Comparison of ENCODE assay signal across 30 cellular contexts in the genomic region with DNA sequence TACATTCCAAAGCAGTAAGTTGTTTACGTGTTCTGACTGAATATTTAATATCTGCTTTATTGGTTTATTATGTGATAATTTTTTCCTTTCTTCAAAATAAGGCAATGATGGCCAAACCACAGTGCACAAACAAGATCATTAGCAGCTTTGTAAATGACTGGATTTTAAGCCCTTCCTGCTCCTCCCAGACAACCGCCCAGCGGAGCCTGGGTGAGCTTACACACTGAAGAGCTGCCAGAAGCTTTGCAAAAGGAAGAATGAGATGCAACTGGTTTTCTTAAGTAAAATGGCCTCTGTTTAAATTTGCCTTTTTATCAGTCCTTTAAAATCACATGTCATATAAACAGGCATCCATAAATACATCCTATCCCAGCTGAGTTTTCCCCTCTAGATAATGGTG. TPM values are rescaled to one million over a fixed set of nuclear protein-coding genes. Genes with fewer than 3 reads are reported as not detected.
"Had no signal": no experiment of that assay in that cellular context is flagged by ENCODE, and none has a peak within 500 bp of the region (broad histone marks: within the 10 kb centered on the region; RNA-seq: fewer than 3 reads in every experiment).

No MANE protein-coding gene starts in this region.

- ATAC-seq: lower lobe of right lung; natural killer cell treated with Interleukin-12 subunit alpha and Interleukin-12 subunit beta and Interleukin-15 and Interleukin-18, amount 100 ng/mL, for 72 hours; right lobe of liver; stimulated activated effector memory CD8-positive, alpha-beta T cell treated with anti-CD3 and anti-CD28 coated beads, Interleukin-12 subunit alpha, Interleukin-12 subunit beta, amount 100 ng/mL, for 72 hours; upper lobe of right lung had no signal

- DNase-seq: activated CD4-positive, alpha-beta memory T cell treated with anti-CD3 and anti-CD28 coated beads for 36 hours; activated CD4-positive, alpha-beta T cell treated with anti-CD3 and anti-CD28 coated beads, Interleukin-2, amount 10 ng/mL, durations not matched to agents 24 days and 14 days; activated CD4-positive, CD25-positive, alpha-beta regulatory T cell treated with anti-CD3 and anti-CD28 coated beads, Interleukin-2, amount 50 U/mL, for 72 hours; activated CD8-positive, alpha-beta memory T cell treated with anti-CD3 and anti-CD28 coated beads, Interleukin-2, amount 50 U/mL, for 4 hours; activated effector memory CD4-positive, alpha-beta T cell treated with anti-CD3 and anti-CD28 coated beads, Interleukin-2, amount 50 U/mL, for 16 hours; activated naive CD4-positive, alpha-beta T cell treated with anti-CD3 and anti-CD28 coated beads for 36 hours; activated naive CD8-positive, alpha-beta T cell treated with anti-CD3 and anti-CD28 coated beads for 36 hours; activated T-cell treated with anti-CD3 and anti-CD28 coated beads, Interleukin-2, amount 50 U/mL, for 1 hour; adrenal gland; cortex of kidney; head of caudate nucleus; lower lobe of right lung; posterior cingulate gyrus; right lobe of liver; small intestine; stimulated activated CD4-positive, alpha-beta T cell treated with anti-CD3 and anti-CD28 coated beads, Interleukin-4, amount 100 ng/mL, for 24 hours; stomach; T-helper 2 cell; tibial artery; upper lobe of right lung had no signal

- H3K36me3 ChIP-seq: cardiac muscle cell, right lobe of liver, suprapubic skin had no signal

- H3K27me3 ChIP-seq: adrenal gland, ascending aorta, cardiac muscle cell, right lobe of liver, stomach, suprapubic skin, tibial artery, upper lobe of right lung had no signal

- H3K4me3 ChIP-seq: adrenal gland, ascending aorta, cardiac muscle cell, lower lobe of right lung, right lobe of liver, stomach, suprapubic skin, tibial artery, upper lobe of right lung had no signal

- H3K9me3 ChIP-seq: adrenal gland, ascending aorta, lower lobe of right lung, right lobe of liver, stomach, suprapubic skin, tibial artery, upper lobe of right lung had no signal

- H3K27ac ChIP-seq: adrenal gland, cardiac muscle cell, lower lobe of right lung, right lobe of liver, suprapubic skin, upper lobe of right lung had no signal

- H3K4me1 ChIP-seq: adrenal gland, ascending aorta, lower lobe of right lung, right lobe of liver, suprapubic skin, tibial artery, upper lobe of right lung had no signal

- FAIRE-seq: small intestine had no signal

RNA-seq across cellular contexts. Expression of a gene that starts 52.2 kb away (rescaled TPM):
- total RNA-seq: activated CD4-positive, alpha-beta memory T cell treated with anti-CD3 and anti-CD28 coated beads for 36 hours; activated CD4-positive, alpha-beta T cell treated with anti-CD3 and anti-CD28 coated beads, Interleukin-2, amount 10 ng/mL, durations not matched to agents 24 days and 14 days; activated CD8-positive, alpha-beta memory T cell treated with anti-CD3 and anti-CD28 coated beads for 36 hours; activated naive CD4-positive, alpha-beta T cell treated with anti-CD3 and anti-CD28 coated beads for 36 hours; activated naive CD8-positive, alpha-beta T cell treated with anti-CD3 and anti-CD28 coated beads for 36 hours; activated T-helper 1 cell treated with anti-CD3 and anti-CD28 coated beads, Interleukin-12 subunit alpha, Interleukin-12 subunit beta, Interleukin-2, Interleukin-4 antibody, amounts not matched to agents 30 ng/mL and 10 ng/mL and 1 ng/mL, durations not matched to agents 14 hours and 24 hours and 36 hours; cardiac muscle cell; kidney epithelial cell; mononuclear cell; natural killer cell treated with Interleukin-12 subunit alpha and Interleukin-12 subunit beta and Interleukin-15 and Interleukin-18, amount 100 ng/mL, for 72 hours; osteoblast had no signal
